14 cellular contexts compared by ENCODE assay signal in genomic region chr4:19982556-19982955, GRCh38.
A peak's percentile ranks its signal among the peaks of the same experiment; 100 is the strongest.
DNase-seq lines count a peak whose midpoint lies in the region; ATAC-seq and TF ChIP-seq lines count a peak whose summit lies in the region.
"Had no signal": no experiment of that assay in that cellular context is flagged by ENCODE, and none has a peak within 500 bp of the region (broad histone marks: within the 10 kb centered on the region; RNA-seq: fewer than 3 reads in every experiment).

No MANE protein-coding gene starts in this region.

- TF ChIP-seq CTCF in fibroblast of lung (conservative IDR thresholded peaks at IDR 0.05 in 1 of 2, IDR thresholded peaks at IDR 0.05 in 1 of 2; ENCODE audit: low read depth in 1 of 2, low read length in 2 of 2) = no peak

- H3K9me3 ChIP-seq in SJSA1 (replicated peaks) (peaks cover 13% of the 10 kb centered on the region), fibroblast of lung (ENCODE audit: control insufficient read depth, insufficient read depth, low read depth, low read length) (no peaks in the 10 kb centered on the region), skeletal muscle satellite cell (replicated peaks; ENCODE audit: low read length) (no peaks in the 10 kb centered on the region)

- H3K9ac ChIP-seq in fibroblast of lung (ENCODE audit: insufficient read depth, low read length) (no peak overlapping the region), skeletal muscle satellite cell (ENCODE audit: low read depth, low read length) (peak overlapping the region; percentile 76)

- H3K27ac ChIP-seq in SJSA1 = peak overlapping the region; percentile 83
- peak overlapping the region; percentile 71 for H3K27ac ChIP-seq in fibroblast of lung (ENCODE audit: insufficient read depth, low read length)

- H3K79me2 ChIP-seq in fibroblast of lung (ENCODE audit: control insufficient read depth, insufficient read depth, low read length) = no peaks in the 10 kb centered on the region

- ATAC-seq in GM21381 (IDR thresholded peaks at IDR 0.05; ENCODE audit: unreplicated experiment) (no peak), GM18498 (IDR thresholded peaks at IDR 0.05; ENCODE audit: unreplicated experiment) (no peak)
- ATAC-seq: activated CD4-positive, alpha-beta T cell treated with anti-CD3 and anti-CD28 coated beads for 36 hours; left lobe of liver had no signal

- no peaks in the 10 kb centered on the region for H4K20me1 ChIP-seq in fibroblast of lung (ENCODE audit: control insufficient read depth, extremely low read depth, insufficient read depth, low read length)

- H3K4me2 ChIP-seq in fibroblast of lung (ENCODE audit: extremely low read depth, insufficient read depth, low read length) = no peak overlapping the region
- peak overlapping the region; percentile 65 for H3K4me2 ChIP-seq in skeletal muscle satellite cell (ENCODE audit: low read length)

- no peak overlapping the region for H2AFZ ChIP-seq in fibroblast of lung (ENCODE audit: low read length)

- peaks cover 28% of the 10 kb centered on the region for H3K4me1 ChIP-seq in SJSA1 (replicated peaks)
- peaks cover 3% of the 10 kb centered on the region for H3K4me1 ChIP-seq in fibroblast of lung (ENCODE audit: control insufficient read depth, extremely low read depth, insufficient read depth, low read length)
- H3K4me1 ChIP-seq in skeletal muscle satellite cell (ENCODE audit: control insufficient read depth, insufficient read depth, low read length) = peaks cover 27% of the 10 kb centered on the region

- H3K27me3 ChIP-seq in SJSA1 (replicated peaks) = no peaks in the 10 kb centered on the region
- H3K27me3 ChIP-seq in fibroblast of lung (ENCODE audit: control insufficient read depth, insufficient read depth, low read length) = no peaks in the 10 kb centered on the region
- no peaks in the 10 kb centered on the region for H3K27me3 ChIP-seq in skeletal muscle satellite cell (ENCODE audit: control insufficient read depth, insufficient read depth, low read length)

- no peak overlapping the region for H3K4me3 ChIP-seq in SJSA1
- no peak overlapping the region for H3K4me3 ChIP-seq in fibroblast of lung (replicated peaks in 1 of 4; ENCODE audit: control extremely low read depth in 1 of 4, insufficient read depth in 1 of 4, low read depth in 3 of 4, low read length in 4 of 4)
- no peak overlapping the region for H3K4me3 ChIP-seq in skeletal muscle satellite cell (ENCODE audit: low read length)

- DNase-seq in GM04504 (ENCODE audit: low read depth) = peak; percentile 37
- no peak for DNase-seq in SJSA1 (ENCODE audit: low read depth in 1 of 2, low spot score in 2 of 2)
- DNase-seq in fibroblast of lung (ENCODE audit: low read depth in 2 of 2) = peak; percentile 72 to 87
- DNase-seq in NCI-H1694 treated with DMSO at 0.1 percent for 48 hours (lab: John Stamatoyannopoulos, UW) = no peak
- DNase-seq: activated CD4-positive, alpha-beta T cell treated with anti-CD3 and anti-CD28 coated beads for 36 hours; activated naive CD8-positive, alpha-beta T cell treated with anti-CD3 and anti-CD28 coated beads for 36 hours; CD8-positive, alpha-beta memory T cell; NCI-H187; posterior cingulate gyrus; stimulated activated CD4-positive, alpha-beta T cell treated with anti-CD3 and anti-CD28 coated beads, Interleukin-15, amount 100 ng/mL, for 24 hours had no signal

- H3K36me3 ChIP-seq in SJSA1 (no peaks in the 10 kb centered on the region), fibroblast of lung (ENCODE audit: control insufficient read depth, insufficient read depth, low read length) (no peaks in the 10 kb centered on the region), skeletal muscle satellite cell (ENCODE audit: insufficient read depth, low read length) (no peaks in the 10 kb centered on the region)

Comparison
In these comparisons a context has a peak if more than half of its experiments do, and no peak if none do; other contexts are left out.
1. DNase-seq: peak in GM04504 (single experiment) and fibroblast of lung (2 of 2); none in SJSA1 (0 of 2) and NCI-H1694 treated with DMSO at 0.1 percent for 48 hours (single experiment).